ENCODE assay signal across 1 cellular context in the genomic region with DNA sequence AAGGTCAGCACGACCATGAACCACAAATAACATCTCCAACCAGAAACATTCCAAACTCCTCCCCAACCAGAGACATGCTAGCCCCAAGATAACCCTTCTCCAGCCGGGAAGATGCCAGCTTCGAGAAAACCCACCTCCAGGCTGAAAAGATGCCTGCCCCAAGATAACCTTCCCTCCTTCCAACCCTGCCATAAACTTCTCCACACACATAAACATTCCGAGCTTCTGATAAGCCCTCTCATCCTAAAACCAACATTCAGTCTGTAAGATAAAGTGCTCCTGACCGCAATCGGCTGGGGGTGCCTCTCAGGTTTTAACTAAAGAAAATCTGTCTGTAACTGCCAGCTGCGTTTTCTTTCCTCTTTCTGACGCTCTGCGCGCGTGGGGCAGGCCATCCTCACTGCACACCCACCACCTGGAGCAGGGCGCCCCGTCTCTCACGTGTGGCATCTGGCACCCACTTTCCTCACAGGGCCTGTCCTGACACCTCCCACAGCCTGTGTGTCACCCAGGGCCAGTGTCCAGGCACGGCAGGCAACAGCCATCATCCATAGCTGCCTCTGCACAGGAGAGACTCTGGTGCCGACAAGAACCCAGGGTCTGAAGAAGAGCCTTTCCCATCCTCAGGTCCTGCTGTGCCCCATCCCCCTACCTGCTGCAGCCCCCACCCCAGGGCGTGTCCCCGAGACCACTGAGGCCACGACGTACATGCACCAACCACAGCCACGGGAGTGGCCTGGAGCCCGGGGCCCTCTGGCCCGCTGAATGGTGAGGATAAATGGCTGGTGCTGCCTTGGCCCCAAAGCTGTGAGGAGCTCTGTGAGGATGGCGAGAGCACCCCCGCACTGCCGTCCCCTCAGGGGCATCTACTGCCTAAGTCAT.
TF ChIP-seq lines count a peak whose summit lies in the region.

No MANE protein-coding gene starts in this region.

TF ChIP-seq in K562, 482 proteins besides CTCF, POLR2A, EP300 and RAD21 (continued from another document):
- TF ChIP-seq, protein P1, sequence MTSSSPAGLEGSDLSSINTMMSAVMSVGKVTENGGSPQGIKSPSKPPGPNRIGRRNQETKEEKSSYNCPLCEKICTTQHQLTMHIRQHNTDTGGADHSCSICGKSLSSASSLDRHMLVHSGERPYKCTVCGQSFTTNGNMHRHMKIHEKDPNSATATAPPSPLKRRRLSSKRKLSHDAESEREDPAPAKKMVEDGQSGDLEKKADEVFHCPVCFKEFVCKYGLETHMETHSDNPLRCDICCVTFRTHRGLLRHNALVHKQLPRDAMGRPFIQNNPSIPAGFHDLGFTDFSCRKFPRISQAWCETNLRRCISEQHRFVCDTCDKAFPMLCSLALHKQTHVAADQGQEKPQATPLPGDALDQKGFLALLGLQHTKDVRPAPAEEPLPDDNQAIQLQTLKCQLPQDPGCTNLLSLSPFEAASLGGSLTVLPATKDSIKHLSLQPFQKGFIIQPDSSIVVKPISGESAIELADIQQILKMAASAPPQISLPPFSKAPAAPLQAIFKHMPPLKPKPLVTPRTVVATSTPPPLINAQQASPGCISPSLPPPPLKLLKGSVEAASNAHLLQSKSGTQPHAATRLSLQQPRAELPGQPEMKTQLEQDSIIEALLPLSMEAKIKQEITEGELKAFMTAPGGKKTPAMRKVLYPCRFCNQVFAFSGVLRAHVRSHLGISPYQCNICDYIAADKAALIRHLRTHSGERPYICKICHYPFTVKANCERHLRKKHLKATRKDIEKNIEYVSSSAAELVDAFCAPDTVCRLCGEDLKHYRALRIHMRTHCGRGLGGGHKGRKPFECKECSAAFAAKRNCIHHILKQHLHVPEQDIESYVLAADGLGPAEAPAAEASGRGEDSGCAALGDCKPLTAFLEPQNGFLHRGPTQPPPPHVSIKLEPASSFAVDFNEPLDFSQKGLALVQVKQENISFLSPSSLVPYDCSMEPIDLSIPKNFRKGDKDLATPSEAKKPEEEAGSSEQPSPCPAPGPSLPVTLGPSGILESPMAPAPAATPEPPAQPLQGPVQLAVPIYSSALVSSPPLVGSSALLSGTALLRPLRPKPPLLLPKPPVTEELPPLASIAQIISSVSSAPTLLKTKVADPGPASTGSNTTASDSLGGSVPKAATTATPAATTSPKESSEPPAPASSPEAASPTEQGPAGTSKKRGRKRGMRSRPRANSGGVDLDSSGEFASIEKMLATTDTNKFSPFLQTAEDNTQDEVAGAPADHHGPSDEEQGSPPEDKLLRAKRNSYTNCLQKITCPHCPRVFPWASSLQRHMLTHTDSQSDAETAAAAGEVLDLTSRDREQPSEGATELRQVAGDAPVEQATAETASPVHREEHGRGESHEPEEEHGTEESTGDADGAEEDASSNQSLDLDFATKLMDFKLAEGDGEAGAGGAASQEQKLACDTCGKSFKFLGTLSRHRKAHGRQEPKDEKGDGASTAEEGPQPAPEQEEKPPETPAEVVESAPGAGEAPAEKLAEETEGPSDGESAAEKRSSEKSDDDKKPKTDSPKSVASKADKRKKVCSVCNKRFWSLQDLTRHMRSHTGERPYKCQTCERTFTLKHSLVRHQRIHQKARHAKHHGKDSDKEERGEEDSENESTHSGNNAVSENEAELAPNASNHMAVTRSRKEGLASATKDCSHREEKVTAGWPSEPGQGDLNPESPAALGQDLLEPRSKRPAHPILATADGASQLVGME (CRISPR knock-in tag; IDR thresholded peaks at IDR 0.05), result no peak
- TF ChIP-seq HEY1 (CRISPR knock-in tag; IDR thresholded peaks at IDR 0.05; ENCODE audit: borderline replicate concordance) (no peak), RFX7 (CRISPR knock-in tag; IDR thresholded peaks at IDR 0.05) (no peak), TAF1 (IDR thresholded peaks at IDR 0.05; ENCODE audit: control insufficient read depth, extremely low read depth, insufficient read depth, low read length, severe bottlenecking) (no peak), PHF21A (IDR thresholded peaks at IDR 0.05; ENCODE audit: borderline replicate concordance, low read depth) (peak; percentile 22; the same call in 1 of the 2 replicates), ARNT (IDR thresholded peaks at IDR 0.05) (no peak), KLF6 (CRISPR knock-in tag; IDR thresholded peaks at IDR 0.05; ENCODE audit: borderline replicate concordance) (no peak), PML (IDR thresholded peaks at IDR 0.05; ENCODE audit: low read length) (no peak), ZNF586 (CRISPR knock-in tag; conservative IDR thresholded peaks at IDR 0.05) (no peak), POLR3A (IDR thresholded peaks at IDR 0.05; ENCODE audit: borderline replicate concordance, extremely low read depth, insufficient read depth, insufficient read length) (no peak)
- TF ChIP-seq, protein P2, sequence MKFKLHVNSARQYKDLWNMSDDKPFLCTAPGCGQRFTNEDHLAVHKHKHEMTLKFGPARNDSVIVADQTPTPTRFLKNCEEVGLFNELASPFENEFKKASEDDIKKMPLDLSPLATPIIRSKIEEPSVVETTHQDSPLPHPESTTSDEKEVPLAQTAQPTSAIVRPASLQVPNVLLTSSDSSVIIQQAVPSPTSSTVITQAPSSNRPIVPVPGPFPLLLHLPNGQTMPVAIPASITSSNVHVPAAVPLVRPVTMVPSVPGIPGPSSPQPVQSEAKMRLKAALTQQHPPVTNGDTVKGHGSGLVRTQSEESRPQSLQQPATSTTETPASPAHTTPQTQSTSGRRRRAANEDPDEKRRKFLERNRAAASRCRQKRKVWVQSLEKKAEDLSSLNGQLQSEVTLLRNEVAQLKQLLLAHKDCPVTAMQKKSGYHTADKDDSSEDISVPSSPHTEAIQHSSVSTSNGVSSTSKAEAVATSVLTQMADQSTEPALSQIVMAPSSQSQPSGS (CRISPR knock-in tag; IDR thresholded peaks at IDR 0.05), result no peak
- TF ChIP-seq, protein P3, sequence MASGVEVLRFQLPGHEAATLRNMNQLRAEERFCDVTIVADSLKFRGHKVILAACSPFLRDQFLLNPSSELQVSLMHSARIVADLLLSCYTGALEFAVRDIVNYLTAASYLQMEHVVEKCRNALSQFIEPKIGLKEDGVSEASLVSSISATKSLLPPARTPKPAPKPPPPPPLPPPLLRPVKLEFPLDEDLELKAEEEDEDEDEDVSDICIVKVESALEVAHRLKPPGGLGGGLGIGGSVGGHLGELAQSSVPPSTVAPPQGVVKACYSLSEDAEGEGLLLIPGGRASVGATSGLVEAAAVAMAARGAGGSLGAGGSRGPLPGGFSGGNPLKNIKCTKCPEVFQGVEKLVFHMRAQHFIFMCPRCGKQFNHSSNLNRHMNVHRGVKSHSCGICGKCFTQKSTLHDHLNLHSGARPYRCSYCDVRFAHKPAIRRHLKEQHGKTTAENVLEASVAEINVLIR (CRISPR knock-in tag; IDR thresholded peaks at IDR 0.05), result no peak
TF ChIP-seq in K562: peak in this region for 64.
